In the genomic region with DNA sequence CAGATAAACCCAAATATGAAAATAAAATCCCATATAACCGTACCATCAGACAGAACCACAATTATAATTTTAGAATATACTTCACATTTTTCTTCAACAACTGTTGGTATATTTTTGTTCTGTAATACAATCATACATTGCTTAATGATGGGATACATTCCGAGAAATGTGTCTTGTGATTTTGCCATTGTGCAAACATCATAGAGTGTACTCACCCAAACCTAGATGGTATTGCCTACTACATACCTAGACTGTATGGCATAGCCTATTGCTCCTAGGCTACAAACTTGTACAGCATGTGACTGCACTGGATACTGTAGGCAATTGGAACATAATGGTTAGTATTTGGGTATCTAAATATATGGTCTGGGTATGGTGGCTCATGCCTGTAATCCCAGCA, we compare ENCODE assay signal across 28 cellular contexts.
"Had no signal": no experiment of that assay in that cellular context is flagged by ENCODE, and none has a peak within 500 bp of the region (broad histone marks: within the 10 kb centered on the region; RNA-seq: fewer than 3 reads in every experiment).

No MANE protein-coding gene starts in this region.

- H2AFZ ChIP-seq: hepatocyte had no signal

- FAIRE-seq: colon, endometrium, endothelial cell of umbilical vein had no signal

- H3K27ac Mint-ChIP-seq: dendritic cell treated with granulocyte-macrophage colony-stimulating factor and Interleukin-4, amounts not matched to agents 40 ng/mL and 50 ng/mL, for 4 days; effector memory CD8-positive, alpha-beta T cell; endodermal cell had no signal

- H3K79me2 ChIP-seq: hepatocyte had no signal

- H3K27ac ChIP-seq: colonic mucosa, coronary artery, epithelial cell of prostate, esophagus muscularis mucosa, esophagus squamous epithelium, foreskin keratinocyte, gastroesophageal sphincter, heart left ventricle, heart right ventricle, hepatocyte had no signal

- H3K9me3 ChIP-seq: colonic mucosa, esophagus muscularis mucosa, esophagus squamous epithelium, gastroesophageal sphincter, heart left ventricle, heart right ventricle had no signal

- H3K4me2 ChIP-seq: hepatocyte had no signal

- H3K4me3 Mint-ChIP-seq: dendritic cell treated with granulocyte-macrophage colony-stimulating factor and Interleukin-4, amounts not matched to agents 40 ng/mL and 50 ng/mL, for 4 days; effector memory CD8-positive, alpha-beta T cell; endodermal cell had no signal

- H3K4me1 Mint-ChIP-seq: endodermal cell had no signal

- DNase-seq: colonic mucosa; cortex of kidney; dermis blood vessel endothelial cell; dorsolateral prefrontal cortex; effector CD4-positive, alpha-beta T cell; effector CD8-positive, alpha-beta T cell; effector memory CD4-positive, alpha-beta T cell; effector memory CD8-positive, alpha-beta T cell; endodermal cell; erythroblast; esophagus squamous epithelium; foreskin fibroblast; foreskin keratinocyte; foreskin melanocyte; glutamatergic neuron; head of caudate nucleus; heart left ventricle; heart right ventricle had no signal

- H3K4me3 ChIP-seq: colonic mucosa, coronary artery, esophagus muscularis mucosa, esophagus squamous epithelium, gastroesophageal sphincter, heart left ventricle, heart right ventricle, hepatocyte had no signal

- ATAC-seq: effector memory CD8-positive, alpha-beta T cell; esophagus mucosa; foreskin keratinocyte; gastroesophageal sphincter; heart left ventricle; heart right ventricle had no signal

- H3K36me3 ChIP-seq: colonic mucosa, esophagus muscularis mucosa, esophagus squamous epithelium, gastroesophageal sphincter, heart left ventricle, heart right ventricle had no signal

- H3K27me3 ChIP-seq: colonic mucosa, dorsolateral prefrontal cortex, esophagus muscularis mucosa, esophagus squamous epithelium, foreskin keratinocyte, gastroesophageal sphincter, heart left ventricle, heart right ventricle, hepatocyte had no signal

- H3K9me3 Mint-ChIP-seq: dendritic cell treated with granulocyte-macrophage colony-stimulating factor and Interleukin-4, amounts not matched to agents 40 ng/mL and 50 ng/mL, for 4 days; effector memory CD8-positive, alpha-beta T cell; endodermal cell had no signal

- H3K4me1 ChIP-seq: colonic mucosa, esophagus muscularis mucosa, esophagus squamous epithelium, gastroesophageal sphincter had no signal
